ENCODE assay signal across 8 cellular contexts in the genomic region with DNA sequence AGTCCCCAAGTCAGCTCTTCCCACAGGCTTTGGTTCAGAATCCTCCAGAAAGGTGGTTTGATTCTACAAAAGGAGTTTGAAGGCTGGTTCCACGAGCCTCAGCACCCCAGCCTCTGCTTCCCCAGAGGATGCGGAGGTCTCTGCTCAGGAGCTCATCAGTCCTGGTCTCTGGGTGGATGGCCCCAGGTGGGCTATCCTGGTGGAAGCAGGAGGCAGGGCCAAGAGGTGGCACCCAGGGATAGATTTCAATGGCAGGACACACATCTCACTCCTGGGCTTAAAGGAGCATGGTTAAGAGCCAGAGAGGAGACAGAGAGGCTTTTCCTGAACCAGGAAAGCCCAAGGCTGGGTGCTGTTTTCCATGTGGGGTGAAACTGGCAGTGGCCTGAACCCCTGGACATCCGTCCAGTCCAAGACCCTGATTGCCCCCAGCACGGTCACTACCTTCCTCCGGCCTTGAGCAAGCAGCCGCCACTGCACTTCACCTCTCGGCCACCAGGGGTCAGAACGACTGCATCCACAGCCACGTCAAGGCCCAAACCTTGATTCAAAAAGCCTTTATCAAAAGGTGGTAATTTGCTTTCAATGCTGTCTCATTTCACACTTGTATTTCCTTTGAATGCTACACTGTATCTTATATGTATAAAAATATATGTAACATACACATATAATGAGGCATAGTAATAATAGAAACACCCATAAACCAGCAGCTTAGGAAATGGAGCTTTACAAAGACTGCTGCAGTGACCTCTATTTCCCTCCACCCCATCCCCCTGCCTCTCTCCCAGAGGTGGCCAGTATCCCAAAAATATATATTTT. TPM values are rescaled to one million over a fixed set of nuclear protein-coding genes. Genes with fewer than 3 reads are reported as not detected.
DNase-seq lines count a peak whose midpoint lies in the region; ATAC-seq and TF ChIP-seq lines count a peak whose summit lies in the region.

No MANE protein-coding gene starts in this region.

- H3K27ac ChIP-seq in left lung: no peak overlapping the region

- H3K4me3 Mint-ChIP-seq in activated CD4-positive, alpha-beta T cell treated with anti-CD3 and anti-CD28 coated beads, Interleukin-2, amount 10 ng/mL, durations not matched to agents 24 days and 14 days: no peak overlapping the region
- H3K4me3 Mint-ChIP-seq in chondrocyte (ENCODE audit: unreplicated experiment): no peak overlapping the region

- no peak overlapping the region for H3K4me3 ChIP-seq in left lung

- H3K4me1 Mint-ChIP-seq in activated CD4-positive, alpha-beta T cell treated with anti-CD3 and anti-CD28 coated beads, Interleukin-2, amount 10 ng/mL, durations not matched to agents 24 days and 14 days: no peaks in the 10 kb centered on the region
- no peaks in the 10 kb centered on the region for H3K4me1 Mint-ChIP-seq in chondrocyte (ENCODE audit: low read depth)

- TF ChIP-seq CTCF in chondrocyte (IDR thresholded peaks at IDR 0.05) (peak; percentile 98), left lung (IDR thresholded peaks at IDR 0.05) (peak; percentile 99 to 100)

- H3K27me3 Mint-ChIP-seq in activated CD4-positive, alpha-beta T cell treated with anti-CD3 and anti-CD28 coated beads, Interleukin-2, amount 10 ng/mL, durations not matched to agents 24 days and 14 days: peaks cover 22% of the 10 kb centered on the region
- H3K27me3 Mint-ChIP-seq in chondrocyte (ENCODE audit: low read depth): peaks cover 3% of the 10 kb centered on the region

- H3K36me3 Mint-ChIP-seq in activated CD4-positive, alpha-beta T cell treated with anti-CD3 and anti-CD28 coated beads, Interleukin-2, amount 10 ng/mL, durations not matched to agents 24 days and 14 days (ENCODE audit: low read depth): no peaks in the 10 kb centered on the region
- H3K36me3 Mint-ChIP-seq in chondrocyte (ENCODE audit: low read depth): no peaks in the 10 kb centered on the region

- ATAC-seq in left lung (peak; percentile 87), GM21786 (IDR thresholded peaks at IDR 0.05; ENCODE audit: unreplicated experiment) (no peak)

- peaks cover 0 to 36% of the 10 kb centered on the region in 2 donors for H3K4me1 ChIP-seq in left lung

- DNase-seq in SKM-1 treated with dmso at 0.1 percent for 144 hours (lab: John Stamatoyannopoulos, UW; ENCODE audit: unreplicated experiment) (peak; percentile 35), SKM-1 (lab: John Stamatoyannopoulos, UW; ENCODE audit: unreplicated experiment) (no peak), NCI-H2196 (lab: John Stamatoyannopoulos, UW; ENCODE audit: unreplicated experiment) (peak; percentile 80), chondrocyte (ENCODE audit: low spot score) (no peak), left lung (peak; percentile 73 to 94)
- DNase-seq in activated CD4-positive, alpha-beta T cell treated with anti-CD3 and anti-CD28 coated beads, Interleukin-2, amount 10 ng/mL, durations not matched to agents 24 days and 14 days: peak; percentile 94
- DNase-seq in stimulated activated CD4-positive, alpha-beta T cell treated with anti-CD3 and anti-CD28 coated beads, Interleukin-4, amount 100 ng/mL, for 48 hours (ENCODE audit: low read depth in 2 of 2): peak; percentile 75 to 87

- intact Hi-C loops in activated CD4-positive, alpha-beta T cell treated with anti-CD3 and anti-CD28 coated beads, Interleukin-2, amount 10 ng/mL, durations not matched to agents 24 days and 14 days (cut with micrococcal nuclease): loop anchor here (1.0 to 2.0 kb wide), 3 partner anchors 35 to 209 kb away; no protein-coding TSS in a partner anchor
- intact Hi-C loops in left lung (cut with DNase I): loop anchor here in 1 of 2 donors (5.0 to 10.0 kb wide), 2 partner anchors 61 to 103 kb away; no protein-coding TSS in a partner anchor

- H3K36me3 ChIP-seq in left lung: no peaks in the 10 kb centered on the region

- H3K27me3 ChIP-seq in left lung: no peaks in the 10 kb centered on the region

- H3K9me3 Mint-ChIP-seq in activated CD4-positive, alpha-beta T cell treated with anti-CD3 and anti-CD28 coated beads, Interleukin-2, amount 10 ng/mL, durations not matched to agents 24 days and 14 days: no peaks in the 10 kb centered on the region
- H3K9me3 Mint-ChIP-seq in chondrocyte (ENCODE audit: low read depth): no peaks in the 10 kb centered on the region

- H3K27ac Mint-ChIP-seq in activated CD4-positive, alpha-beta T cell treated with anti-CD3 and anti-CD28 coated beads, Interleukin-2, amount 10 ng/mL, durations not matched to agents 24 days and 14 days: no peak overlapping the region
- H3K27ac Mint-ChIP-seq in chondrocyte (ENCODE audit: unreplicated experiment): no peak overlapping the region

- H3K9me3 ChIP-seq in left lung: no peaks in the 10 kb centered on the region

RNA-seq across cellular contexts. Expression of gene FXYD2, which starts 19.3 kb away (rescaled TPM):
- 1.1 and 1.9 TPM in 2 replicates for total RNA-seq in activated CD4-positive, alpha-beta T cell treated with anti-CD3 and anti-CD28 coated beads, Interleukin-2, amount 10 ng/mL, durations not matched to agents 24 days and 14 days
- total RNA-seq in chondrocyte (not detected in 3 replicates), left lung (1 to 10 TPM; 1.2 to 4.4 TPM)

RNA-seq across cellular contexts. Expression of gene FXYD6, which starts 32.6 kb away (rescaled TPM):
- not detected in 2 replicates for total RNA-seq in activated CD4-positive, alpha-beta T cell treated with anti-CD3 and anti-CD28 coated beads, Interleukin-2, amount 10 ng/mL, durations not matched to agents 24 days and 14 days
- 0.53 to 3.0 TPM (median 2.8 TPM) in 3 replicates for total RNA-seq in chondrocyte
- 10 to 100 TPM; 41.4 to 55.0 TPM for total RNA-seq in left lung

RNA-seq across cellular contexts. Expression of gene DSCAML1, which starts 46.9 kb away (rescaled TPM):
- 0.02 TPM in 1 of 2 replicates, not detected in the other for total RNA-seq in activated CD4-positive, alpha-beta T cell treated with anti-CD3 and anti-CD28 coated beads, Interleukin-2, amount 10 ng/mL, durations not matched to agents 24 days and 14 days
- total RNA-seq in chondrocyte: not detected in 3 replicates
- total RNA-seq in left lung: under 1 TPM; 0.35 to 0.39 TPM

Comparison
In these comparisons a context has a peak if more than half of its experiments do, and no peak if none do; other contexts are left out.
1. DNase-seq: peak in SKM-1 treated with dmso at 0.1 percent for 144 hours (single experiment), NCI-H2196 (single experiment), activated CD4-positive, alpha-beta T cell treated with anti-CD3 and anti-CD28 coated beads, Interleukin-2, amount 10 ng/mL, durations not matched to agents 24 days and 14 days (single experiment), left lung (2 of 2) and stimulated activated CD4-positive, alpha-beta T cell treated with anti-CD3 and anti-CD28 coated beads, Interleukin-4, amount 100 ng/mL, for 48 hours (2 of 2); none in SKM-1 (single experiment) and chondrocyte (single experiment).
2. RNA of gene FXYD6, which starts 32.6 kb away (total RNA-seq): 41.4 to 55.0 TPM in left lung; 0.53 to 3.0 TPM in chondrocyte and not detected in activated CD4-positive, alpha-beta T cell treated with anti-CD3 and anti-CD28 coated beads, Interleukin-2, amount 10 ng/mL, durations not matched to agents 24 days and 14 days; every median in the first group is over 10 times any median in the second.